19 cellular contexts compared by ENCODE assay signal in genomic region chr10:31272841-31273240, GRCh38.
"Had no signal": no experiment of that assay in that cellular context is flagged by ENCODE, and none has a peak within 500 bp of the region (broad histone marks: within the 10 kb centered on the region; RNA-seq: fewer than 3 reads in every experiment).

No MANE protein-coding gene starts in this region.

- H3K4me1 Mint-ChIP-seq: activated CD4-positive, alpha-beta memory T cell treated with anti-CD3 and anti-CD28 coated beads, Interleukin-2, amount 10 ng/mL, durations not matched to agents 7 days and 5 days; activated naive CD4-positive, alpha-beta T cell treated with anti-CD3 and anti-CD28 coated beads, Interleukin-2, amount 10 ng/mL, durations not matched to agents 7 days and 5 days; immature natural killer cell; natural killer cell; T-helper 17 cell had no signal

- ATAC-seq: activated CD4-positive, CD25-positive, alpha-beta regulatory T cell treated with anti-CD3 and anti-CD28 coated beads, Interleukin-2, amount 50 U/mL, for 24 hours; body of pancreas; foreskin keratinocyte; left lobe of liver; natural killer cell; stimulated activated naive CD8-positive, alpha-beta T cell treated with anti-CD3 and anti-CD28 coated beads, Interleukin-15, Interleukin-2, amounts not matched to agents 100 U/mL and 50 U/mL, for 24 hours; T-helper 17 cell had no signal

- H3K36me3 Mint-ChIP-seq: activated naive CD4-positive, alpha-beta T cell treated with anti-CD3 and anti-CD28 coated beads, Interleukin-2, amount 10 ng/mL, durations not matched to agents 7 days and 5 days; immature natural killer cell; natural killer cell had no signal

- DNase-seq: activated CD4-positive, alpha-beta memory T cell treated with anti-CD3 and anti-CD28 coated beads, Interleukin-2, amount 10 ng/mL, durations not matched to agents 7 days and 5 days; activated CD4-positive, alpha-beta T cell treated with anti-CD3 and anti-CD28 coated beads, Interleukin-2, amount 10 ng/mL, durations not matched to agents 24 days and 14 days; activated effector memory CD4-positive, alpha-beta T cell treated with anti-CD3 and anti-CD28 coated beads, Interleukin-2, amount 50 U/mL, for 16 hours; activated naive CD4-positive, alpha-beta T cell treated with anti-CD3 and anti-CD28 coated beads, Interleukin-2, amount 10 ng/mL, durations not matched to agents 7 days and 5 days; body of pancreas; caudate nucleus; dorsolateral prefrontal cortex; esophagus squamous epithelium; foreskin keratinocyte; immature natural killer cell; natural killer cell; ovary; stimulated activated CD4-positive, alpha-beta T cell treated with anti-CD3 and anti-CD28 coated beads, Interleukin-4, amount 100 ng/mL, for 24 hours; stimulated activated naive CD8-positive, alpha-beta T cell treated with anti-CD3 and anti-CD28 coated beads, Interleukin-15, Interleukin-2, amounts not matched to agents 100 U/mL and 50 U/mL, for 24 hours; SW 1271; T-helper 17 cell; upper lobe of left lung had no signal

- H3K27me3 Mint-ChIP-seq: activated CD4-positive, alpha-beta memory T cell treated with anti-CD3 and anti-CD28 coated beads, Interleukin-2, amount 10 ng/mL, durations not matched to agents 7 days and 5 days; activated CD4-positive, alpha-beta T cell treated with anti-CD3 and anti-CD28 coated beads, Interleukin-2, amount 10 ng/mL, durations not matched to agents 24 days and 14 days; activated naive CD4-positive, alpha-beta T cell treated with anti-CD3 and anti-CD28 coated beads, Interleukin-2, amount 10 ng/mL, durations not matched to agents 7 days and 5 days had no signal

- H3K4me3 Mint-ChIP-seq: activated CD4-positive, alpha-beta memory T cell treated with anti-CD3 and anti-CD28 coated beads, Interleukin-2, amount 10 ng/mL, durations not matched to agents 7 days and 5 days; activated CD4-positive, alpha-beta T cell treated with anti-CD3 and anti-CD28 coated beads, Interleukin-2, amount 10 ng/mL, durations not matched to agents 24 days and 14 days; activated naive CD4-positive, alpha-beta T cell treated with anti-CD3 and anti-CD28 coated beads, Interleukin-2, amount 10 ng/mL, durations not matched to agents 7 days and 5 days; immature natural killer cell; natural killer cell; T-helper 17 cell had no signal

- H3K9me3 Mint-ChIP-seq: natural killer cell had no signal

- H3K27ac Mint-ChIP-seq: activated CD4-positive, alpha-beta memory T cell treated with anti-CD3 and anti-CD28 coated beads, Interleukin-2, amount 10 ng/mL, durations not matched to agents 7 days and 5 days; activated CD4-positive, alpha-beta T cell treated with anti-CD3 and anti-CD28 coated beads, Interleukin-2, amount 10 ng/mL, durations not matched to agents 24 days and 14 days; activated naive CD4-positive, alpha-beta T cell treated with anti-CD3 and anti-CD28 coated beads, Interleukin-2, amount 10 ng/mL, durations not matched to agents 7 days and 5 days; immature natural killer cell; natural killer cell; T-helper 17 cell had no signal
